Comparison of ENCODE assay signal across 23 cellular contexts in genomic region chr1:218971166-218971565, GRCh38.
DNase-seq lines count a peak whose midpoint lies in the region; ATAC-seq and TF ChIP-seq lines count a peak whose summit lies in the region.
"Had no signal": no experiment of that assay in that cellular context is flagged by ENCODE, and none has a peak within 500 bp of the region (broad histone marks: within the 10 kb centered on the region; RNA-seq: fewer than 3 reads in every experiment).

No MANE protein-coding gene starts in this region.

- ATAC-seq in heart right ventricle, result peak in 6 of 8 donors; percentile 19 to 75 (median 45)
- no peak for ATAC-seq in HG03196 (IDR thresholded peaks at IDR 0.05; ENCODE audit: unreplicated experiment)
- ATAC-seq: HCT116, K562 had no signal

- H3K4me3 ChIP-seq in heart right ventricle (no peak overlapping the region), right atrium auricular region (no peak overlapping the region), hepatocyte (no peak overlapping the region), vagina (no peak overlapping the region)
- H3K4me3 ChIP-seq: K562, MG63 had no signal

- intact Hi-C loops in heart right ventricle (cut with DNase I), result no loop called here
- intact Hi-C loops in vagina (cut with DNase I), result no loop called here

- no peaks in the 10 kb centered on the region for H3K27me3 Mint-ChIP-seq in activated naive CD8-positive, alpha-beta T cell treated with anti-CD3 and anti-CD28 coated beads for 36 hours

- no peaks in the 10 kb centered on the region for H3K79me2 ChIP-seq in hepatocyte

- no peaks in the 10 kb centered on the region for H3K9me2 ChIP-seq in hepatocyte (replicated peaks; ENCODE audit: insufficient read depth)

- H3K27ac Mint-ChIP-seq in activated naive CD8-positive, alpha-beta T cell treated with anti-CD3 and anti-CD28 coated beads for 36 hours, result no peak overlapping the region
- H3K27ac Mint-ChIP-seq: B cell, CD14-positive monocyte had no signal

- DNase-seq in heart right ventricle (no peak), right atrium auricular region (ENCODE audit: low spot score) (no peak), fibroblast of peridontal ligament (ENCODE audit: extremely low read depth) (peak; percentile 41), hepatocyte (ENCODE audit: low spot score) (peak; percentile 33), stromal cell of bone marrow (ENCODE audit: low read depth) (peak; percentile 3), vagina (ENCODE audit: extremely low spot score in 2 of 2) (no peak)
- DNase-seq in activated naive CD8-positive, alpha-beta T cell treated with anti-CD3 and anti-CD28 coated beads for 36 hours, result no peak
- DNase-seq: DMS53, EL, GF-D8, MG63, NCI-H1417, NCI-H1694 treated with DMSO at 0.1 percent for 48 hours, NCI-H2081 treated with DMSO at 0.1 percent for 48 hours, NCI-H2171 treated with DMSO at 0.1 percent for 48 hours, NCI-H446, NCI-H526, OCI-M1 had no signal

- H3K9me3 Mint-ChIP-seq in activated naive CD8-positive, alpha-beta T cell treated with anti-CD3 and anti-CD28 coated beads for 36 hours, result peaks cover 6% of the 10 kb centered on the region

- no peak for TF ChIP-seq CTCF in heart right ventricle (IDR thresholded peaks at IDR 0.05)
- TF ChIP-seq CTCF in right atrium auricular region (IDR thresholded peaks at IDR 0.05), result no peak
- TF ChIP-seq CTCF in hepatocyte (IDR thresholded peaks at IDR 0.05; ENCODE audit: poor library complexity), result no peak
- no peak for TF ChIP-seq CTCF in vagina (IDR thresholded peaks at IDR 0.05)

- H3K4me1 Mint-ChIP-seq in activated naive CD8-positive, alpha-beta T cell treated with anti-CD3 and anti-CD28 coated beads for 36 hours, result no peaks in the 10 kb centered on the region
- H3K4me1 Mint-ChIP-seq: B cell, CD14-positive monocyte had no signal

- H3K9me3 ChIP-seq in heart right ventricle, result peaks cover 0 to 17% (median 11%) of the 10 kb centered on the region in 11 donors
- H3K9me3 ChIP-seq in right atrium auricular region, result peaks cover 0 to 14% of the 10 kb centered on the region in 2 donors
- no peaks in the 10 kb centered on the region for H3K9me3 ChIP-seq in hepatocyte (ENCODE audit: low read depth)
- H3K9me3 ChIP-seq in vagina, result peaks cover 5% of the 10 kb centered on the region
- H3K9me3 ChIP-seq: MG63 had no signal

- no peaks in the 10 kb centered on the region for H3K36me3 ChIP-seq in heart right ventricle
- no peaks in the 10 kb centered on the region for H3K36me3 ChIP-seq in right atrium auricular region
- H3K36me3 ChIP-seq in hepatocyte (replicated peaks; ENCODE audit: insufficient read depth, low read depth), result no peaks in the 10 kb centered on the region
- H3K36me3 ChIP-seq in vagina, result no peaks in the 10 kb centered on the region
- H3K36me3 ChIP-seq: MG63 had no signal

- WGBS in heart right ventricle, 2 donors, result 23 to 44% methylated on average over 1 of the region's 1 CpG
- 75% methylated on average over 1 of the region's 1 CpG for WGBS in hepatocyte (ENCODE audit: low lambda C conversion rate, missing lambda C conversion rate)

- H3K36me3 Mint-ChIP-seq in activated naive CD8-positive, alpha-beta T cell treated with anti-CD3 and anti-CD28 coated beads for 36 hours, result no peaks in the 10 kb centered on the region
- H3K36me3 Mint-ChIP-seq: CD14-positive monocyte had no signal

- no peak overlapping the region for H3K27ac ChIP-seq in heart right ventricle
- no peak overlapping the region for H3K27ac ChIP-seq in right atrium auricular region
- H3K27ac ChIP-seq in hepatocyte, result peak overlapping the region; percentile 36
- H3K27ac ChIP-seq in vagina, result no peak overlapping the region

- H3K4me2 ChIP-seq in hepatocyte, result no peak overlapping the region

- no peak for TF ChIP-seq POLR2A in vagina (IDR thresholded peaks at IDR 0.05)

- H3K27me3 ChIP-seq in heart right ventricle, result no peaks in the 10 kb centered on the region
- H3K27me3 ChIP-seq in right atrium auricular region, result no peaks in the 10 kb centered on the region
- H3K27me3 ChIP-seq in hepatocyte, result no peaks in the 10 kb centered on the region
- H3K27me3 ChIP-seq in vagina, result no peaks in the 10 kb centered on the region
- H3K27me3 ChIP-seq: MG63 had no signal

- H2AFZ ChIP-seq in hepatocyte, result no peak overlapping the region

- H3K4me1 ChIP-seq in heart right ventricle (peaks cover 0 to 5% (median 0%) of the 10 kb centered on the region in 9 donors), right atrium auricular region (no peaks in the 10 kb centered on the region), hepatocyte (ENCODE audit: insufficient read depth) (peaks cover 9% of the 10 kb centered on the region), vagina (no peaks in the 10 kb centered on the region)

- no peak overlapping the region for H3K4me3 Mint-ChIP-seq in activated naive CD8-positive, alpha-beta T cell treated with anti-CD3 and anti-CD28 coated beads for 36 hours
- H3K4me3 Mint-ChIP-seq: B cell, CD14-positive monocyte had no signal

- no peaks in the 10 kb centered on the region for H4K20me1 ChIP-seq in hepatocyte (ENCODE audit: insufficient read depth, poor library complexity, severe bottlenecking)

Comparison
In these comparisons a context has a peak if more than half of its experiments do, and no peak if none do; other contexts are left out.
1. DNase-seq: peak in fibroblast of peridontal ligament (single experiment), hepatocyte (single experiment) and stromal cell of bone marrow (single experiment); none in heart right ventricle (0 of 2), right atrium auricular region (single experiment), vagina (0 of 2) and activated naive CD8-positive, alpha-beta T cell treated with anti-CD3 and anti-CD28 coated beads for 36 hours (single experiment).